ENCODE assay signal across 13 cellular contexts in genomic region chr5:95899040-95899439, GRCh38.
"Had no signal": no experiment of that assay in that cellular context is flagged by ENCODE, and none has a peak within 500 bp of the region (broad histone marks: within the 10 kb centered on the region; RNA-seq: fewer than 3 reads in every experiment).

No MANE protein-coding gene starts in this region.

- H3K4me3 ChIP-seq: left lung, right atrium auricular region, skin epidermis had no signal

- H3K4me1 ChIP-seq: left lung had no signal

- H3K9me3 ChIP-seq: left lung, right atrium auricular region had no signal

- H3K27ac ChIP-seq: left lung, skin epidermis had no signal

- ATAC-seq: activated naive CD8-positive, alpha-beta T cell treated with anti-CD3 and anti-CD28 coated beads, Interleukin-2, amount 50 U/mL, for 24 hours; left lung had no signal

- DNase-seq: activated CD4-positive, alpha-beta T cell treated with anti-CD3 and anti-CD28 coated beads, Interleukin-2, amount 50 U/mL, for 1 hour; activated naive CD4-positive, alpha-beta T cell treated with anti-CD3 and anti-CD28 coated beads for 36 hours; activated naive CD8-positive, alpha-beta T cell treated with anti-CD3 and anti-CD28 coated beads, Interleukin-2, amount 50 U/mL, for 24 hours; activated T-cell treated with anti-CD3 and anti-CD28 coated beads, Interleukin-2, amount 50 U/mL, for 1 hour; aorta; islet precursor cell; left lung; natural killer cell; stimulated activated CD4-positive, alpha-beta T cell treated with anti-CD3 and anti-CD28 coated beads, Interleukin-4, amount 100 ng/mL, for 24 hours; stimulated activated naive CD4-positive, alpha-beta T cell; trophoblast cell had no signal

- H3K27me3 ChIP-seq: left lung, right atrium auricular region had no signal
